In the genomic region with DNA sequence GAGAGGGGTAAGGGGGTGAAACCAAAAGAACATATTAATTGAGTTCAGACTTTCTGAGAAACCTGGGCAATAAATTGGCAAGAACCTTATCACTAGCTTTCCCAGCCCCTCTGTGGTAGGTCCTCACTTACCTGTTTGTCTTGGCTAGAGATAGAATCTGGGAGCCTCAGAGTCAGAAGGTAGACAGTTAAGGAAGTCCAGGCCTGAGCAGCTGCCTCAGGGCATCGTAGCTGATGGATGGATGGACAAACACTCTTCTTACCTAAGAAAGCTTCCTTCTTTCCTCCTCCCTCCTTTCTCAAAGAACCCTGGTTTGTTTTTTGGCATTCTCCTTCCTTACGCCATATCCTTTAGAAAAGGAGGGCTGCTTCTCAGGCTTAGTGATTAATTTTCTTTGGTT, we compare ENCODE assay signal across 25 cellular contexts. TPM values are rescaled to one million over a fixed set of nuclear protein-coding genes. Genes with fewer than 3 reads are reported as not detected.
"Had no signal": no experiment of that assay in that cellular context is flagged by ENCODE, and none has a peak within 500 bp of the region (broad histone marks: within the 10 kb centered on the region; RNA-seq: fewer than 3 reads in every experiment).

No MANE protein-coding gene starts in this region.

- H3K36me3 ChIP-seq: left lung, lower lobe of right lung, ovary, prostate gland, stomach, thyroid gland, transverse colon, uterus had no signal

- H3K27ac Mint-ChIP-seq: naive thymus-derived CD4-positive, alpha-beta T cell; natural killer cell treated with Interleukin-12 subunit alpha and Interleukin-12 subunit beta and Interleukin-15 and Interleukin-18, amount 100 ng/mL, for 72 hours; stimulated activated effector memory CD8-positive, alpha-beta T cell treated with anti-CD3 and anti-CD28 coated beads, Interleukin-12 subunit alpha, Interleukin-12 subunit beta, amount 100 ng/mL, for 72 hours had no signal

- H3K27ac ChIP-seq: left lung, lower lobe of right lung, ovary, prostate gland, skin epidermis, stomach, testis, thyroid gland, transverse colon, uterus had no signal

- H3K9me3 Mint-ChIP-seq: natural killer cell treated with Interleukin-12 subunit alpha and Interleukin-12 subunit beta and Interleukin-15 and Interleukin-18, amount 100 ng/mL, for 72 hours had no signal

- ATAC-seq: left colon; left lung; lower lobe of right lung; mucosa of descending colon; naive thymus-derived CD4-positive, alpha-beta T cell; natural killer cell treated with Interleukin-12 subunit alpha and Interleukin-12 subunit beta and Interleukin-15 and Interleukin-18, amount 100 ng/mL, for 72 hours; right cardiac atrium; sciatic nerve; stimulated activated effector memory CD8-positive, alpha-beta T cell treated with anti-CD3 and anti-CD28 coated beads, Interleukin-12 subunit alpha, Interleukin-12 subunit beta, amount 100 ng/mL, for 72 hours had no signal

- DNase-seq: hippocampal formation; kidney; left colon; left lung; lower lobe of right lung; midbrain; mucosa of descending colon; naive thymus-derived CD4-positive, alpha-beta T cell; ovary; retina; right cardiac atrium; stimulated activated CD4-positive, alpha-beta T cell treated with anti-CD3 and anti-CD28 coated beads, Interleukin-12 subunit alpha, Interleukin-12 subunit beta, amount 100 ng/mL, for 4 hours; stimulated activated CD4-positive, alpha-beta T cell treated with anti-CD3 and anti-CD28 coated beads, Interleukin-15, amount 100 ng/mL, for 24 hours; stimulated activated CD4-positive, alpha-beta T cell treated with anti-CD3 and anti-CD28 coated beads, Interleukin-4, amount 100 ng/mL, for 24 hours; stimulated activated naive CD4-positive, alpha-beta T cell treated with Interleukin-2 at 50 U/mL for 16 hours; stomach; testis; thyroid gland; transverse colon; uterus had no signal

- H3K4me3 ChIP-seq: left lung, lower lobe of right lung, mucosa of descending colon, ovary, prostate gland, skin epidermis, stomach, testis, thyroid gland, transverse colon, uterus had no signal

- H3K27me3 ChIP-seq: left lung, ovary, stomach, testis, thyroid gland, transverse colon, uterus had no signal

- H3K36me3 Mint-ChIP-seq: naive thymus-derived CD4-positive, alpha-beta T cell; stimulated activated effector memory CD8-positive, alpha-beta T cell treated with anti-CD3 and anti-CD28 coated beads, Interleukin-12 subunit alpha, Interleukin-12 subunit beta, amount 100 ng/mL, for 72 hours had no signal

- H3K4me1 ChIP-seq: left lung, lower lobe of right lung, prostate gland, stomach, testis, thyroid gland, uterus had no signal

- H3K4me3 Mint-ChIP-seq: naive thymus-derived CD4-positive, alpha-beta T cell; natural killer cell treated with Interleukin-12 subunit alpha and Interleukin-12 subunit beta and Interleukin-15 and Interleukin-18, amount 100 ng/mL, for 72 hours; stimulated activated effector memory CD8-positive, alpha-beta T cell treated with anti-CD3 and anti-CD28 coated beads, Interleukin-12 subunit alpha, Interleukin-12 subunit beta, amount 100 ng/mL, for 72 hours had no signal

- H3K4me1 Mint-ChIP-seq: naive thymus-derived CD4-positive, alpha-beta T cell; stimulated activated effector memory CD8-positive, alpha-beta T cell treated with anti-CD3 and anti-CD28 coated beads, Interleukin-12 subunit alpha, Interleukin-12 subunit beta, amount 100 ng/mL, for 72 hours had no signal

RNA-seq across cellular contexts. Expression of a gene that starts 24.4 kb away (rescaled TPM):
- polyA plus RNA-seq: naive thymus-derived CD4-positive, alpha-beta T cell had no signal
